Comparison of ENCODE assay signal across 21 cellular contexts in genomic region chr22:22784249-22785039, GRCh38.
"Had no signal": no experiment of that assay in that cellular context is flagged by ENCODE, and none has a peak within 500 bp of the region (broad histone marks: within the 10 kb centered on the region; RNA-seq: fewer than 3 reads in every experiment).

No MANE protein-coding gene starts in this region.

- H3K9me3 Mint-ChIP-seq: activated naive CD4-positive, alpha-beta T cell treated with anti-CD3 and anti-CD28 coated beads, Interleukin-2, amount 50 U/mL, for 24 hours; nephron progenitor cell; stimulated activated effector memory CD8-positive, alpha-beta T cell treated with anti-CD3 and anti-CD28 coated beads, Interleukin-12 subunit alpha, Interleukin-12 subunit beta, amount 100 ng/mL, for 72 hours; T-cell had no signal

- H3K27ac Mint-ChIP-seq: activated naive CD4-positive, alpha-beta T cell treated with anti-CD3 and anti-CD28 coated beads, Interleukin-2, amount 50 U/mL, for 24 hours; nephron progenitor cell; stimulated activated effector memory CD8-positive, alpha-beta T cell treated with anti-CD3 and anti-CD28 coated beads, Interleukin-12 subunit alpha, Interleukin-12 subunit beta, amount 100 ng/mL, for 72 hours had no signal

- H3K4me1 ChIP-seq: adrenal gland, breast epithelium, parathyroid adenoma, stomach, uterus had no signal

- H2AFZ ChIP-seq: parathyroid adenoma had no signal

- H3K79me2 ChIP-seq: parathyroid adenoma had no signal

- H3K4me1 Mint-ChIP-seq: nephron progenitor cell had no signal

- H3K9ac ChIP-seq: parathyroid adenoma had no signal

- H3K4me3 ChIP-seq: adrenal gland, breast epithelium, coronary artery, right lobe of liver, stomach, transverse colon, uterus had no signal

- ATAC-seq: left ventricle myocardium superior; right lobe of liver; stimulated activated effector memory CD8-positive, alpha-beta T cell treated with anti-CD3 and anti-CD28 coated beads, Interleukin-12 subunit alpha, Interleukin-12 subunit beta, amount 100 ng/mL, for 72 hours; T-cell had no signal

- H3K27ac ChIP-seq: adrenal gland, breast epithelium, coronary artery, epithelial cell of prostate, parathyroid adenoma, right lobe of liver, stomach, uterus had no signal

- H3K27me3 Mint-ChIP-seq: activated naive CD4-positive, alpha-beta T cell treated with anti-CD3 and anti-CD28 coated beads, Interleukin-2, amount 50 U/mL, for 24 hours had no signal

- H3K4me3 Mint-ChIP-seq: activated naive CD4-positive, alpha-beta T cell treated with anti-CD3 and anti-CD28 coated beads, Interleukin-2, amount 50 U/mL, for 24 hours; nephron progenitor cell; stimulated activated effector memory CD8-positive, alpha-beta T cell treated with anti-CD3 and anti-CD28 coated beads, Interleukin-12 subunit alpha, Interleukin-12 subunit beta, amount 100 ng/mL, for 72 hours; T-cell had no signal

- DNase-seq: activated gamma-delta T cell treated with Interleukin-2 at 50 U/mL for 16 hours; activated T-cell treated with anti-CD3 and anti-CD28 coated beads, Interleukin-2, amount 50 U/mL, for 1 hour; adrenal gland; cerebellar nuclear complex; left ventricle myocardium superior; mammary epithelial cell; midbrain; nephron progenitor cell; nucleus accumbens; right lobe of liver; stimulated activated CD4-positive, alpha-beta T cell treated with anti-CD3 and anti-CD28 coated beads, Interleukin-2, amount 100 ng/mL, for 24 hours; stomach; T-cell; transverse colon; uterus had no signal

- H3K36me3 Mint-ChIP-seq: activated naive CD4-positive, alpha-beta T cell treated with anti-CD3 and anti-CD28 coated beads, Interleukin-2, amount 50 U/mL, for 24 hours; stimulated activated effector memory CD8-positive, alpha-beta T cell treated with anti-CD3 and anti-CD28 coated beads, Interleukin-12 subunit alpha, Interleukin-12 subunit beta, amount 100 ng/mL, for 72 hours; T-cell had no signal

- H3K9me3 ChIP-seq: adrenal gland, breast epithelium, right lobe of liver, stomach, transverse colon, uterus had no signal

- H3K36me3 ChIP-seq: adrenal gland, breast epithelium, right lobe of liver, stomach, transverse colon, uterus had no signal

- H3K27me3 ChIP-seq: adrenal gland, right lobe of liver, transverse colon, uterus had no signal
